Comparison of ENCODE assay signal across 1 cellular context in genomic region chr17:65453204-65453931, GRCh38.
TF ChIP-seq lines count a peak whose summit lies in the region.

No MANE protein-coding gene starts in this region.

TF ChIP-seq in HepG2, 621 proteins besides CTCF, POLR2A, EP300 and RAD21 (continued from another document):
- TF ChIP-seq SNAPC4 (CRISPR knock-in tag; IDR thresholded peaks at IDR 0.05) (peak; percentile 97), NFIC (IDR thresholded peaks at IDR 0.05; ENCODE audit: low read length) (no peak), ZNF333 (CRISPR knock-in tag; IDR thresholded peaks at IDR 0.05; ENCODE audit: borderline replicate concordance) (no peak), SALL1 (CRISPR knock-in tag; IDR thresholded peaks at IDR 0.05) (no peak), ZNF20 (CRISPR knock-in tag; IDR thresholded peaks at IDR 0.05) (no peak), ZSCAN21 (CRISPR knock-in tag; IDR thresholded peaks at IDR 0.05; ENCODE audit: borderline replicate concordance) (no peak), NCOA1 (CRISPR knock-in tag; IDR thresholded peaks at IDR 0.05) (no peak), ZMYM2 (CRISPR knock-in tag; IDR thresholded peaks at IDR 0.05) (no peak), SNAPC2 (CRISPR knock-in tag; IDR thresholded peaks at IDR 0.05) (peak; percentile 67; the same call in 1 of the 2 replicates)
- TF ChIP-seq, protein P1, sequence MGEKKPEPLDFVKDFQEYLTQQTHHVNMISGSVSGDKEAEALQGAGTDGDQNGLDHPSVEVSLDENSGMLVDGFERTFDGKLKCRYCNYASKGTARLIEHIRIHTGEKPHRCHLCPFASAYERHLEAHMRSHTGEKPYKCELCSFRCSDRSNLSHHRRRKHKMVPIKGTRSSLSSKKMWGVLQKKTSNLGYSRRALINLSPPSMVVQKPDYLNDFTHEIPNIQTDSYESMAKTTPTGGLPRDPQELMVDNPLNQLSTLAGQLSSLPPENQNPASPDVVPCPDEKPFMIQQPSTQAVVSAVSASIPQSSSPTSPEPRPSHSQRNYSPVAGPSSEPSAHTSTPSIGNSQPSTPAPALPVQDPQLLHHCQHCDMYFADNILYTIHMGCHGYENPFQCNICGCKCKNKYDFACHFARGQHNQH (CRISPR knock-in tag; IDR thresholded peaks at IDR 0.05), result no peak
